22 cellular contexts compared by ENCODE assay signal in genomic region chrX:49061916-49062315, GRCh38. TPM values are rescaled to one million over a fixed set of nuclear protein-coding genes. Genes with fewer than 3 reads are reported as not detected.
A peak's percentile ranks its signal among the peaks of the same experiment; 100 is the strongest.
DNase-seq lines count a peak whose midpoint lies in the region; ATAC-seq and TF ChIP-seq lines count a peak whose summit lies in the region.
"Had no signal": no experiment of that assay in that cellular context is flagged by ENCODE, and none has a peak within 500 bp of the region (broad histone marks: within the 10 kb centered on the region; RNA-seq: fewer than 3 reads in every experiment).

No MANE protein-coding gene starts in this region.

- no peak overlapping the region for H2BK120ac ChIP-seq in mesendoderm (ENCODE audit: low read depth, low read length)

- H4K5ac ChIP-seq in mesendoderm (ENCODE audit: low read length) = no peak overlapping the region

- H3K4me3 ChIP-seq in H7 (ENCODE audit: insufficient read depth, low read depth, low read length) = no peak overlapping the region
- no peak overlapping the region for H3K4me3 ChIP-seq in endocrine pancreas (ENCODE audit: control insufficient read depth, insufficient read depth, low read length)
- no peak overlapping the region for H3K4me3 ChIP-seq in mesendoderm (ENCODE audit: low read length)
- H3K4me3 ChIP-seq: BLaER1 treated with 17β-estradiol and CSF1 and Interleukin-3, amounts not matched to agents 10 nM and 100 nM had no signal

- peaks cover 3% of the 10 kb centered on the region for H3K79me1 ChIP-seq in mesendoderm (ENCODE audit: low read length)

- H3K4me1 Mint-ChIP-seq in neural crest cell = no peaks in the 10 kb centered on the region
- H3K4me1 Mint-ChIP-seq in stimulated activated effector memory CD8-positive, alpha-beta T cell treated with anti-CD3 and anti-CD28 coated beads, Interleukin-12 subunit alpha, Interleukin-12 subunit beta, amount 100 ng/mL, for 72 hours = no peaks in the 10 kb centered on the region
- H3K4me1 Mint-ChIP-seq: CD14-positive monocyte had no signal

- H3K27me3 ChIP-seq in H7 (ENCODE audit: control insufficient read depth, insufficient read depth, low read length) (no peaks in the 10 kb centered on the region), endocrine pancreas (ENCODE audit: control insufficient read depth, insufficient read depth, low read length) (no peaks in the 10 kb centered on the region), mesendoderm (ENCODE audit: insufficient read depth, low read length, poor library complexity) (no peaks in the 10 kb centered on the region)
- H3K27me3 ChIP-seq: BE2C had no signal

- H3K9me3 Mint-ChIP-seq in neural crest cell = no peaks in the 10 kb centered on the region
- H3K9me3 Mint-ChIP-seq in stimulated activated effector memory CD8-positive, alpha-beta T cell treated with anti-CD3 and anti-CD28 coated beads, Interleukin-12 subunit alpha, Interleukin-12 subunit beta, amount 100 ng/mL, for 72 hours = no peaks in the 10 kb centered on the region
- H3K9me3 Mint-ChIP-seq: CD4-positive, alpha-beta T cell; CD8-positive, alpha-beta memory T cell had no signal

- H3K36me3 ChIP-seq in H7 (replicated peaks; ENCODE audit: control insufficient read depth, insufficient read depth, low read length) (peaks cover 2% of the 10 kb centered on the region), endocrine pancreas (ENCODE audit: control insufficient read depth, insufficient read depth, low read length) (no peaks in the 10 kb centered on the region), mesendoderm (ENCODE audit: control insufficient read depth, insufficient read depth, low read length) (no peaks in the 10 kb centered on the region)
- H3K36me3 ChIP-seq: BE2C had no signal

- H3K27me3 Mint-ChIP-seq in neural crest cell (ENCODE audit: low read depth) = no peaks in the 10 kb centered on the region
- H3K27me3 Mint-ChIP-seq: CD4-positive, alpha-beta T cell had no signal

- H3K4me3 Mint-ChIP-seq in neural crest cell = no peak overlapping the region
- H3K4me3 Mint-ChIP-seq in stimulated activated effector memory CD8-positive, alpha-beta T cell treated with anti-CD3 and anti-CD28 coated beads, Interleukin-12 subunit alpha, Interleukin-12 subunit beta, amount 100 ng/mL, for 72 hours = no peak overlapping the region
- H3K4me3 Mint-ChIP-seq: CD14-positive monocyte; CD4-positive, alpha-beta T cell; CD8-positive, alpha-beta memory T cell; H9 had no signal

- no peak overlapping the region for H3K27ac ChIP-seq in mesendoderm (ENCODE audit: low read depth, low read length)
- H3K27ac ChIP-seq: 22Rv1; BLaER1 treated with 17β-estradiol and CSF1 and Interleukin-3, amounts not matched to agents 10 nM and 100 nM had no signal

- TF ChIP-seq CTCF in neural crest cell (conservative IDR thresholded peaks at IDR 0.05) = no peak

- no peaks in the 10 kb centered on the region for H3K4me1 ChIP-seq in endocrine pancreas (ENCODE audit: control insufficient read depth, insufficient read depth, low read length)
- H3K4me1 ChIP-seq in mesendoderm (ENCODE audit: control insufficient read depth, low read depth, low read length) = no peaks in the 10 kb centered on the region
- H3K4me1 ChIP-seq: BE2C; BLaER1 treated with 17β-estradiol and CSF1 and Interleukin-3, amounts not matched to agents 10 nM and 100 nM had no signal

- no peak overlapping the region for H3K23ac ChIP-seq in mesendoderm (ENCODE audit: low read length)

- no peak overlapping the region for H2AK5ac ChIP-seq in mesendoderm (ENCODE audit: low read length)

- no peaks in the 10 kb centered on the region for H3K9me3 ChIP-seq in endocrine pancreas (ENCODE audit: control insufficient read depth, low read length)
- H3K9me3 ChIP-seq: BE2C; BLaER1 treated with 17β-estradiol and CSF1 and Interleukin-3, amounts not matched to agents 10 nM and 100 nM had no signal

- H2BK5ac ChIP-seq in mesendoderm (ENCODE audit: low read length) = no peak overlapping the region

- no CpG with 5 or more reads among the region's 10 CpGs for WGBS in mesendoderm (ENCODE audit: extremely low coverage, insufficient coverage, low lambda C conversion rate)

- H3K4ac ChIP-seq in mesendoderm (ENCODE audit: low read depth, low read length) = no peak overlapping the region

- H2BK15ac ChIP-seq in mesendoderm (replicated peaks; ENCODE audit: low read depth) = no peak overlapping the region

- H3K36me3 Mint-ChIP-seq in neural crest cell (ENCODE audit: low read depth) = no peaks in the 10 kb centered on the region
- H3K36me3 Mint-ChIP-seq in stimulated activated effector memory CD8-positive, alpha-beta T cell treated with anti-CD3 and anti-CD28 coated beads, Interleukin-12 subunit alpha, Interleukin-12 subunit beta, amount 100 ng/mL, for 72 hours = peaks cover 6% of the 10 kb centered on the region
- H3K36me3 Mint-ChIP-seq: CD14-positive monocyte had no signal

- DNase-seq in H7 (peak; percentile 32), neural crest cell (ENCODE audit: low read depth, low spot score) (no peak), NCI-H1694 (lab: John Stamatoyannopoulos, UW) (no peak), mesendoderm (no peak)
- no peak for DNase-seq in stimulated activated effector memory CD8-positive, alpha-beta T cell treated with anti-CD3 and anti-CD28 coated beads, Interleukin-12 subunit alpha, Interleukin-12 subunit beta, amount 100 ng/mL, for 72 hours (ENCODE audit: low spot score in 2 of 2)
- DNase-seq: ACHN; AML-193; BE2C; CD4-positive, alpha-beta T cell; CD8-positive, alpha-beta memory T cell; DMS 273 treated with DMSO at 0.1 percent for 48 hours; DMS79; EL; GDM1; H9 had no signal

- H3K9ac ChIP-seq in endocrine pancreas (ENCODE audit: control insufficient read depth, insufficient read depth, low read length) (peak overlapping the region; percentile 4), mesendoderm (ENCODE audit: low read length) (no peak overlapping the region)
- H3K9ac ChIP-seq: BLaER1 treated with 17β-estradiol and CSF1 and Interleukin-3, amounts not matched to agents 10 nM and 100 nM had no signal

- H4K8ac ChIP-seq in mesendoderm (ENCODE audit: low read depth, low read length) = no peak overlapping the region

- H3K27ac Mint-ChIP-seq in neural crest cell (ENCODE audit: unreplicated experiment) = peak overlapping the region; percentile 12
- peak overlapping the region; percentile 65 for H3K27ac Mint-ChIP-seq in stimulated activated effector memory CD8-positive, alpha-beta T cell treated with anti-CD3 and anti-CD28 coated beads, Interleukin-12 subunit alpha, Interleukin-12 subunit beta, amount 100 ng/mL, for 72 hours
- H3K27ac Mint-ChIP-seq: CD4-positive, alpha-beta T cell; H9 had no signal

- ATAC-seq in stimulated activated effector memory CD8-positive, alpha-beta T cell treated with anti-CD3 and anti-CD28 coated beads, Interleukin-12 subunit alpha, Interleukin-12 subunit beta, amount 100 ng/mL, for 72 hours = no peak
- ATAC-seq in GM21526 (IDR thresholded peaks at IDR 0.05; ENCODE audit: low FRiP score, unreplicated experiment) (no peak), HG03196 (IDR thresholded peaks at IDR 0.05; ENCODE audit: unreplicated experiment) (no peak)
- ATAC-seq: HCT116 had no signal

- H3K79me2 ChIP-seq in mesendoderm (ENCODE audit: control insufficient read depth, insufficient read depth, low read length) = no peaks in the 10 kb centered on the region

- no peak overlapping the region for H3K56ac ChIP-seq in mesendoderm (ENCODE audit: low read length)

- no peak overlapping the region for H3K18ac ChIP-seq in mesendoderm (ENCODE audit: low read length)

- H3K4me2 ChIP-seq in mesendoderm (ENCODE audit: low read length) = no peak overlapping the region
- H3K4me2 ChIP-seq: BLaER1 treated with 17β-estradiol and CSF1 and Interleukin-3, amounts not matched to agents 10 nM and 100 nM had no signal

RNA-seq across cellular contexts. Expression of gene CCDC120, which starts 3.1 kb away (rescaled TPM):
- 4.7 and 5.8 TPM in 2 replicates for total RNA-seq in H7 (2014; rRNA removed; shearing (Covaris generic))
- 13.8 and 14.7 TPM in 2 replicates for total RNA-seq in neural crest cell
- 10.5 TPM for polyA plus RNA-seq in mesendoderm (2013, experiment 1 of 2)
- polyA plus RNA-seq in mesendoderm (2013, experiment 2 of 2) = 10.8 TPM

RNA-seq across cellular contexts. Expression of gene PRAF2, which starts 11.9 kb away (rescaled TPM):
- 6.3 and 6.7 TPM in 2 replicates for total RNA-seq in H7 (2014; rRNA removed; shearing (Covaris generic))
- total RNA-seq in neural crest cell = 30.2 and 33.7 TPM in 2 replicates
- polyA plus RNA-seq in mesendoderm (2013, experiment 1 of 2) = 11.3 TPM
- 10.4 TPM for polyA plus RNA-seq in mesendoderm (2013, experiment 2 of 2)

RNA-seq across cellular contexts. Expression of gene WDR45, which starts 17.8 kb away (rescaled TPM):
- 28.5 and 33.6 TPM in 2 replicates for total RNA-seq in H7 (2014; rRNA removed; shearing (Covaris generic))
- 29.0 and 29.6 TPM in 2 replicates for total RNA-seq in neural crest cell
- polyA plus RNA-seq in mesendoderm (2013, experiment 1 of 2) = 26.2 TPM
- 25.9 TPM for polyA plus RNA-seq in mesendoderm (2013, experiment 2 of 2)

RNA-seq across cellular contexts. Expression of gene TFE3, which starts 18.8 kb away (rescaled TPM):
- total RNA-seq in H7 (2014; rRNA removed; shearing (Covaris generic)) = 41.6 and 45.9 TPM in 2 replicates
- 26.2 TPM in 2 replicates for total RNA-seq in neural crest cell
- polyA plus RNA-seq in mesendoderm (2013, experiment 1 of 2) = 28.5 TPM
- 28.8 TPM for polyA plus RNA-seq in mesendoderm (2013, experiment 2 of 2)

RNA-seq across cellular contexts. Expression of gene GRIPAP1, which starts 59.9 kb away (rescaled TPM):
- 19.9 and 23.7 TPM in 2 replicates for total RNA-seq in H7 (2014; rRNA removed; shearing (Covaris generic))
- 55.3 and 63.2 TPM in 2 replicates for total RNA-seq in neural crest cell
- 16.5 TPM for polyA plus RNA-seq in mesendoderm (2013, experiment 1 of 2)
- polyA plus RNA-seq in mesendoderm (2013, experiment 2 of 2) = 17.5 TPM
